Comparison of ENCODE assay signal across 8 cellular contexts in the genomic region with DNA sequence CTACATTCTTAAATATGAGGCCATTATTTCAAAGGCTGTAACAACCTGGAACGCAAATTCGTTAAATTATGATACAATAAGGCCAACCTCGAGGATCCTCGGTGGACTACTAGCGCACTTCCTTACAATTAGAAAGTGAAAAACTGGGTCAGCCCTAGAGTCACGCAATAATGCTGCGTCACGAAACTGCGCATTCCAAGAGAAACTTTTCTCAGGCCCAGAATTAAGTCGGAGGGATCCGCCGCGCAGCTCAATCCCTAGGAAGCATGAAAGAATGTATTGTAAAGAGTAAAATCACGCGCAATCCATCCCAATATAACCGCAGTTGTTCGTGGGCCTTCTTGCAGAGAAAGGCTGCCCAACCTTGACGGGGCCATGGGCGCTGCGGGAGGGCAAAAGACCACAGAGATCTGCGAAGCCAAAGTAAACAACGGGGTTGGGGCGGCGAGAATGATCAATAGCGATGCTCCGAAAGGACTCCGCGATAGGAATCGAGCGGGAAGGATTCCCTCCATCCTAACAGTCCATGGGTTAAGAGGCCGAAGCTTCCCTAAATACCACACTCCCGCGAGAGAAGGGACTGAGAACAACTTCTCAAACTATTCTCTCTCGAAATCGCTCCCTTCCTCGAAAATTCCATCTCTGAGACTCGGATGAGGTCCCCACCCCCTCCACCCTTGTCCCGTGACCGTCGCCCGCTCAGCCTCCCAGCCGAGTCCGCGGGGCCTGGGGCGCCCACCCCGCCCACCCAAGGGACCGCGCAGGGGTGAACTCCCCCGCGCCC. TPM values are rescaled to one million over a fixed set of nuclear protein-coding genes. Genes with fewer than 3 reads are reported as not detected.
DNase-seq lines count a peak whose midpoint lies in the region; ATAC-seq and TF ChIP-seq lines count a peak whose summit lies in the region.

No MANE protein-coding gene starts in this region.

- DNase-seq in ELF-1 (ENCODE audit: low read depth, low spot score) (peak; percentile 80), HL-60 (ENCODE audit: low read depth in 1 of 2, low spot score in 1 of 2) (peak; percentile 81 to 84), T-helper 9 cell (peak; percentile 27), brain pericyte (ENCODE audit: low read depth, low spot score) (peak; percentile 27), renal cortical epithelial cell (ENCODE audit: low read depth) (peak; percentile 82), NCI-H1436 (lab: John Stamatoyannopoulos, UW) (no peak)

- no peak for ATAC-seq in GM19395 (IDR thresholded peaks at IDR 0.05; ENCODE audit: unreplicated experiment)

- peak overlapping the region; percentile 96 for H3K27ac ChIP-seq in HL-60 (replicated peaks)

- H3K27me3 ChIP-seq in HL-60 (ENCODE audit: insufficient read depth, poor library complexity, severe bottlenecking): no peaks in the 10 kb centered on the region

- peak overlapping the region; percentile 83 for H3K4me3 ChIP-seq in HL-60 (replicated peaks; ENCODE audit: insufficient read depth, low read length)
- peak overlapping the region; percentile 77 for H3K4me3 ChIP-seq in iPS-11a (ENCODE audit: low read depth, low read length)

- TF ChIP-seq CTCF in HL-60 (IDR thresholded peaks at IDR 0.05; ENCODE audit: insufficient read depth, low read length): no peak

RNA-seq across cellular contexts. Expression of a gene that starts 0.6 kb away (rescaled TPM):
- total RNA-seq in renal cortical epithelial cell: 65.1 and 152 TPM in 2 replicates

RNA-seq across cellular contexts. Expression of a gene that starts 48.0 kb away (rescaled TPM):
- 2.8 and 3.3 TPM in 2 replicates for total RNA-seq in renal cortical epithelial cell
